Comparison of ENCODE assay signal across 8 cellular contexts in genomic region chr4:105140684-105141490, GRCh38. TPM values are rescaled to one million over a fixed set of nuclear protein-coding genes. Genes with fewer than 3 reads are reported as not detected.
A peak's percentile ranks its signal among the peaks of the same experiment; 100 is the strongest.
DNase-seq lines count a peak whose midpoint lies in the region; TF ChIP-seq lines count a peak whose summit lies in the region.

No MANE protein-coding gene starts in this region.

- WGBS in mesendoderm (ENCODE audit: extremely low coverage, insufficient coverage, low lambda C conversion rate), result no CpG with 5 or more reads among the region's 7 CpGs

- intact Hi-C loops in dendritic cell treated with granulocyte-macrophage colony-stimulating factor and Interleukin-4, amounts not matched to agents 40 ng/mL and 50 ng/mL, for 4 days (cut with micrococcal nuclease), result no loop called here

- no peaks in the 10 kb centered on the region for H3K36me3 ChIP-seq in mesendoderm (ENCODE audit: control insufficient read depth, insufficient read depth, low read length)

- H3K4me3 Mint-ChIP-seq in dendritic cell treated with granulocyte-macrophage colony-stimulating factor and Interleukin-4, amounts not matched to agents 40 ng/mL and 50 ng/mL, for 4 days, result no peak overlapping the region

- peak overlapping the region; percentile 52 for H3K27ac Mint-ChIP-seq in dendritic cell treated with granulocyte-macrophage colony-stimulating factor and Interleukin-4, amounts not matched to agents 40 ng/mL and 50 ng/mL, for 4 days

- H4K5ac ChIP-seq in mesendoderm (ENCODE audit: low read length), result no peak overlapping the region

- no peaks in the 10 kb centered on the region for H3K79me1 ChIP-seq in mesendoderm (ENCODE audit: low read length)

- DNase-seq in GM20000 (ENCODE audit: low spot score) (peak; percentile 31), T follicular helper cell (ENCODE audit: low read depth) (peak; percentile 30), mesendoderm (peak; percentile 48), DMS79 treated with DMSO at 0.1 percent for 48 hours (lab: John Stamatoyannopoulos, UW) (no peak), A172 (ENCODE audit: low spot score) (no peak), HuH-7 (ENCODE audit: low spot score) (no peak)

- peaks cover 13% of the 10 kb centered on the region for H3K27me3 ChIP-seq in mesendoderm (ENCODE audit: insufficient read depth, low read length, poor library complexity)

- H2BK5ac ChIP-seq in mesendoderm (ENCODE audit: low read length), result no peak overlapping the region

- H3K4me1 ChIP-seq in mesendoderm (ENCODE audit: control insufficient read depth, low read depth, low read length), result no peaks in the 10 kb centered on the region

- no peaks in the 10 kb centered on the region for H3K79me2 ChIP-seq in mesendoderm (ENCODE audit: control insufficient read depth, insufficient read depth, low read length)

- H3K23ac ChIP-seq in mesendoderm (ENCODE audit: low read length), result no peak overlapping the region

- no peak overlapping the region for H2BK120ac ChIP-seq in mesendoderm (ENCODE audit: low read depth, low read length)

- no peak overlapping the region for H3K4me2 ChIP-seq in mesendoderm (ENCODE audit: low read length)

- H3K27ac ChIP-seq in C4-2B, result no peak overlapping the region
- H3K27ac ChIP-seq in mesendoderm (ENCODE audit: low read depth, low read length), result no peak overlapping the region

- H4K8ac ChIP-seq in mesendoderm (ENCODE audit: low read depth, low read length), result no peak overlapping the region

- no peak overlapping the region for H2AK5ac ChIP-seq in mesendoderm (ENCODE audit: low read length)

- peaks cover 52% of the 10 kb centered on the region for H3K4me1 Mint-ChIP-seq in dendritic cell treated with granulocyte-macrophage colony-stimulating factor and Interleukin-4, amounts not matched to agents 40 ng/mL and 50 ng/mL, for 4 days (ENCODE audit: low read depth)

- no peak overlapping the region for H3K4ac ChIP-seq in mesendoderm (ENCODE audit: low read depth, low read length)

- no peak overlapping the region for H2BK15ac ChIP-seq in mesendoderm (replicated peaks; ENCODE audit: low read depth)

- H3K27me3 Mint-ChIP-seq in dendritic cell treated with granulocyte-macrophage colony-stimulating factor and Interleukin-4, amounts not matched to agents 40 ng/mL and 50 ng/mL, for 4 days, result no peaks in the 10 kb centered on the region

- peak; percentile 83 for TF ChIP-seq CTCF in C4-2B (conservative IDR thresholded peaks at IDR 0.05)
- peak; percentile 29 for TF ChIP-seq CTCF in GM20000 (IDR thresholded peaks at IDR 0.05; ENCODE audit: extremely low read depth, missing control alignments)

- H3K9ac ChIP-seq in mesendoderm (ENCODE audit: low read length), result no peak overlapping the region

- H3K18ac ChIP-seq in mesendoderm (ENCODE audit: low read length), result no peak overlapping the region

- H3K4me3 ChIP-seq in mesendoderm (ENCODE audit: low read length), result no peak overlapping the region

- H3K36me3 Mint-ChIP-seq in dendritic cell treated with granulocyte-macrophage colony-stimulating factor and Interleukin-4, amounts not matched to agents 40 ng/mL and 50 ng/mL, for 4 days (ENCODE audit: low read depth), result peaks cover 26% of the 10 kb centered on the region

- H3K9me3 Mint-ChIP-seq in dendritic cell treated with granulocyte-macrophage colony-stimulating factor and Interleukin-4, amounts not matched to agents 40 ng/mL and 50 ng/mL, for 4 days, result no peaks in the 10 kb centered on the region

- H3K56ac ChIP-seq in mesendoderm (ENCODE audit: low read length), result no peak overlapping the region

RNA-seq across cellular contexts. Expression of gene TET2, which starts 5.8 kb away (rescaled TPM):
- polyA plus RNA-seq in mesendoderm (2013, experiment 1 of 2), result 0.94 TPM
- 0.85 TPM for polyA plus RNA-seq in mesendoderm (2013, experiment 2 of 2)
- 8.4 and 9.2 TPM in 2 replicates for total RNA-seq in A172 (2014; rRNA removed; shearing (Covaris generic))

Comparison
In these comparisons a context has a peak if more than half of its experiments do, and no peak if none do; other contexts are left out.
1. DNase-seq: peak in GM20000 (single experiment), T follicular helper cell (single experiment) and mesendoderm (single experiment); none in DMS79 treated with DMSO at 0.1 percent for 48 hours (single experiment), A172 (single experiment) and HuH-7 (single experiment).